Comparison of ENCODE assay signal across 8 cellular contexts in the genomic region with DNA sequence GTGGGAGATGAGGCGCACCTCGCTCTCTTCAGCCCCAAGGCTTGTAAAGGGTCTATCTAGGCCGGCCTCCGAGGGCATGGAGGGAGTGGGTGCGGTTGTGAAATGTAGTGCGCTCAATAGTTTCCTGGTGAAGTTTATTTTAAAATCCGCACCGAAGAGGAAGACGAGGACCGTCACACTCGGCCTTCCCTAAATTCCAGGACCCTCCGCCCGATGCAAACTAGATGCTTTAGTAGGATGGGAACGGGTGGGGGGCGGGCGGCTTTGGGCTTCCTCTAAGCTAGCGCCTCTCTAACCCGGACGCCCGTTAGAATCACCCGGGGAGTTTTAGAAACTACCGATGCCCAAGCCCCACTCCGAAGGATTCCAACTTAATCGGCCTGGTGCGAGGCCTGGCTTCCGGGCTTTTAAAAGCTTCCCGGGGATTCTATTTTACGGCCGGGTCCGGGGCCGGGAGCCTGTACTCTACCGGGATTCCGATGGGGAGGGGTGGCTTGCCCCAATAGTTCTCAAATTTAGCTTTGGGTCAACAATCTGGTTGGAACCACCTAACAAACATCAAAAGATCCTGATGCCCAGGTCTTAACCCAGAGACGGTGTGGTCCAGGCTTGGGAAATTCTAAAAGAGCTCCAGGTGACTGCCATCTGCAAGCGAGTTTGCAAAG. TPM values are rescaled to one million over a fixed set of nuclear protein-coding genes. Genes with fewer than 3 reads are reported as not detected.
DNase-seq lines count a peak whose midpoint lies in the region; ATAC-seq lines count a peak whose summit lies in the region.

No MANE protein-coding gene starts in this region.

- ATAC-seq in GM18498 (IDR thresholded peaks at IDR 0.05; ENCODE audit: unreplicated experiment) (peak; percentile 4), HG03045 (IDR thresholded peaks at IDR 0.05; ENCODE audit: unreplicated experiment) (peak; percentile 2), HG03175 (IDR thresholded peaks at IDR 0.05; ENCODE audit: unreplicated experiment) (no peak), HG02884 (IDR thresholded peaks at IDR 0.05; ENCODE audit: unreplicated experiment) (no peak)

- no peak overlapping the region for H2BK5ac ChIP-seq in mesendoderm (ENCODE audit: low read length)

- H3K27ac ChIP-seq in mesendoderm (ENCODE audit: low read depth, low read length) = peak overlapping the region; percentile 47

- H4K8ac ChIP-seq in mesendoderm (ENCODE audit: low read depth, low read length) = no peak overlapping the region

- peak overlapping the region; percentile 71 for H3K27ac Mint-ChIP-seq in activated naive CD8-positive, alpha-beta T cell treated with anti-CD3 and anti-CD28 coated beads for 36 hours

- no peak overlapping the region for H3K4me3 ChIP-seq in mesendoderm (ENCODE audit: low read length)

- no peaks in the 10 kb centered on the region for H3K79me2 ChIP-seq in mesendoderm (ENCODE audit: control insufficient read depth, insufficient read depth, low read length)

- H2AK5ac ChIP-seq in mesendoderm (ENCODE audit: low read length) = no peak overlapping the region

- no CpG with 5 or more reads among the region's 35 CpGs for WGBS in mesendoderm (ENCODE audit: extremely low coverage, insufficient coverage, low lambda C conversion rate)

- no peak for DNase-seq in activated naive CD8-positive, alpha-beta T cell treated with anti-CD3 and anti-CD28 coated beads for 36 hours
- DNase-seq in mesendoderm = no peak
- DNase-seq in AG08395 (ENCODE audit: low spot score) = no peak
- no peak for DNase-seq in pons (ENCODE audit: low spot score)

- no peak overlapping the region for H4K5ac ChIP-seq in mesendoderm (ENCODE audit: low read length)

- H2BK15ac ChIP-seq in mesendoderm (replicated peaks; ENCODE audit: low read depth) = no peak overlapping the region

- no peaks in the 10 kb centered on the region for H3K79me1 ChIP-seq in mesendoderm (ENCODE audit: low read length)

- H3K18ac ChIP-seq in mesendoderm (ENCODE audit: low read length) = peak overlapping the region; percentile 63

- H3K36me3 ChIP-seq in mesendoderm (ENCODE audit: control insufficient read depth, insufficient read depth, low read length) = no peaks in the 10 kb centered on the region

- H3K4me1 Mint-ChIP-seq in activated naive CD8-positive, alpha-beta T cell treated with anti-CD3 and anti-CD28 coated beads for 36 hours = peaks cover 23% of the 10 kb centered on the region

- no peaks in the 10 kb centered on the region for H3K9me3 Mint-ChIP-seq in activated naive CD8-positive, alpha-beta T cell treated with anti-CD3 and anti-CD28 coated beads for 36 hours

- H3K4me1 ChIP-seq in mesendoderm (ENCODE audit: control insufficient read depth, low read depth, low read length) = no peaks in the 10 kb centered on the region

- peak overlapping the region; percentile 79 for H3K56ac ChIP-seq in mesendoderm (ENCODE audit: low read length)

- H3K4me3 Mint-ChIP-seq in activated naive CD8-positive, alpha-beta T cell treated with anti-CD3 and anti-CD28 coated beads for 36 hours = peak overlapping the region; percentile 74

- H2BK120ac ChIP-seq in mesendoderm (ENCODE audit: low read depth, low read length) = peak overlapping the region; percentile 66

- H3K23ac ChIP-seq in mesendoderm (ENCODE audit: low read length) = no peak overlapping the region

- no peak overlapping the region for H3K4ac ChIP-seq in mesendoderm (ENCODE audit: low read depth, low read length)

- peak overlapping the region; percentile 69 for H3K4me2 ChIP-seq in mesendoderm (ENCODE audit: low read length)

- no peaks in the 10 kb centered on the region for H3K27me3 ChIP-seq in mesendoderm (ENCODE audit: insufficient read depth, low read length, poor library complexity)

- no peaks in the 10 kb centered on the region for H3K36me3 Mint-ChIP-seq in activated naive CD8-positive, alpha-beta T cell treated with anti-CD3 and anti-CD28 coated beads for 36 hours

- H3K9ac ChIP-seq in mesendoderm (ENCODE audit: low read length) = peak overlapping the region; percentile 44

- no peaks in the 10 kb centered on the region for H3K27me3 Mint-ChIP-seq in activated naive CD8-positive, alpha-beta T cell treated with anti-CD3 and anti-CD28 coated beads for 36 hours

RNA-seq across cellular contexts. Expression of a gene that starts 0.5 kb away (rescaled TPM):
- total RNA-seq in activated naive CD8-positive, alpha-beta T cell treated with anti-CD3 and anti-CD28 coated beads for 36 hours = 10 to 100 TPM; 27.1 to 28.9 TPM
- 4.5 TPM for polyA plus RNA-seq in mesendoderm (2013, experiment 1 of 2)
- polyA plus RNA-seq in mesendoderm (2013, experiment 2 of 2) = 4.5 TPM

Comparison
In these comparisons a context has a peak if more than half of its experiments do, and no peak if none do; other contexts are left out.
1. ATAC-seq: peak in GM18498 (single experiment) and HG03045 (single experiment); none in HG03175 (single experiment) and HG02884 (single experiment).